ENCODE assay signal across 9 cellular contexts in genomic region chr7:108406474-108406873, GRCh38. TPM values are rescaled to one million over a fixed set of nuclear protein-coding genes. Genes with fewer than 3 reads are reported as not detected.
DNase-seq lines count a peak whose midpoint lies in the region; TF ChIP-seq lines count a peak whose summit lies in the region.
"Had no signal": no experiment of that assay in that cellular context is flagged by ENCODE, and none has a peak within 500 bp of the region (broad histone marks: within the 10 kb centered on the region; RNA-seq: fewer than 3 reads in every experiment).

No MANE protein-coding gene starts in this region.

- no peak for TF ChIP-seq CTCF in epithelial cell of esophagus (IDR thresholded peaks at IDR 0.05; ENCODE audit: insufficient read depth, low read depth, low read length, missing control alignments)

- H3K4me3 ChIP-seq in epithelial cell of esophagus (ENCODE audit: low read length): no peak overlapping the region
- H3K4me3 ChIP-seq: skin epidermis had no signal

- DNase-seq in DMS79 treated with DMSO at 0.1 percent for 48 hours (lab: John Stamatoyannopoulos, UW): peak; percentile 96
- peak; percentile 22 for DNase-seq in NCI-H345 (lab: John Stamatoyannopoulos, UW)
- peak; percentile 90 for DNase-seq in epithelial cell of esophagus (ENCODE audit: low read depth)
- DNase-seq in myocyte (ENCODE audit: low read depth): peak; percentile 46
- no peak for DNase-seq in KG1 (lab: John Stamatoyannopoulos, UW)
- DNase-seq in NCI-H2029 (lab: John Stamatoyannopoulos, UW): no peak
- no peak for DNase-seq in COR-L47 (lab: John Stamatoyannopoulos, UW)
- DNase-seq: activated naive CD4-positive, alpha-beta T cell treated with anti-CD3 and anti-CD28 coated beads for 36 hours had no signal

RNA-seq across cellular contexts. Expression of gene NRCAM, which starts 49.8 kb away (rescaled TPM):
- total RNA-seq in myocyte: 43.2 and 60.4 TPM in 2 replicates
- polyA plus RNA-seq in myocyte (2012): 5.1 TPM

Comparison
In these comparisons a context has a peak if more than half of its experiments do, and no peak if none do; other contexts are left out.
1. DNase-seq: peak in DMS79 treated with DMSO at 0.1 percent for 48 hours (single experiment), NCI-H345 (single experiment), epithelial cell of esophagus (single experiment) and myocyte (single experiment); none in KG1 (single experiment), NCI-H2029 (single experiment) and COR-L47 (single experiment).